Comparison of ENCODE assay signal across 23 cellular contexts in the genomic region with DNA sequence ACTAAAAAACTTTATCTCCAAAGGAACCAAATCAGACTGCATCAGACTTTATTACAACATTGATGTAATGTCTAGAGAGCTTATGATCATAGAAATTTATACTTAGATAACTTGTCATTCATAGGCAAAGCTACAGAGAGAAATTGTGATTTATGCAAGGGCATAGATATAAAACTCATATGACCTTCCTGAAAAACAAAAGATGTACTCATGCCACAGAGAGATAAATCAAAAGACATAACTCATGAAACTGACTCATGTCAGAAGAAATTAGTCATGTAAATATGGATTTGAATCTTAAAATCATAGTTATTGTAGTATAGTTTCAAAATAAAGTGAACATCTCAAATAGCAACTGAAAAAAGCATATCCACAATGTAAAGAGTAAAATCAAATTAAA.
DNase-seq lines count a peak whose midpoint lies in the region; ATAC-seq and TF ChIP-seq lines count a peak whose summit lies in the region.
"Had no signal": no experiment of that assay in that cellular context is flagged by ENCODE, and none has a peak within 500 bp of the region (broad histone marks: within the 10 kb centered on the region; RNA-seq: fewer than 3 reads in every experiment).

No MANE protein-coding gene starts in this region.

- no peak for TF ChIP-seq CTCF in fibroblast of mammary gland (conservative IDR thresholded peaks at IDR 0.05; ENCODE audit: control insufficient read depth, insufficient read depth, low read depth, low read length)

- POLR2A ChIA-PET in activated CD4-positive, alpha-beta T cell treated with anti-CD3 and anti-CD28 coated beads for 36 hours (lab: Charles Lee): no interaction called here

- H3K4me1 Mint-ChIP-seq in activated CD4-positive, alpha-beta T cell treated with anti-CD3 and anti-CD28 coated beads for 36 hours: no peaks in the 10 kb centered on the region
- H3K4me1 Mint-ChIP-seq: CD14-positive monocyte; CD8-positive, alpha-beta memory T cell had no signal

- CTCF ChIA-PET in activated CD4-positive, alpha-beta T cell treated with anti-CD3 and anti-CD28 coated beads for 36 hours (lab: Charles Lee): interaction anchor here (1.9 kb wide), 1 partner anchor 252 kb away, joined by 5 read pairs; no protein-coding TSS in a partner anchor

- H3K9me3 Mint-ChIP-seq in activated CD4-positive, alpha-beta T cell treated with anti-CD3 and anti-CD28 coated beads for 36 hours (ENCODE audit: low read depth): peaks cover 2% of the 10 kb centered on the region

- H3K27ac Mint-ChIP-seq in activated CD4-positive, alpha-beta T cell treated with anti-CD3 and anti-CD28 coated beads for 36 hours: no peak overlapping the region
- H3K27ac Mint-ChIP-seq: CD14-positive monocyte; CD8-positive, alpha-beta memory T cell had no signal

- no peak overlapping the region for H3K4me3 ChIP-seq in fibroblast of mammary gland (ENCODE audit: control insufficient read depth, low read depth, low read length)
- H3K4me3 ChIP-seq: SK-N-MC had no signal

- H3K27me3 Mint-ChIP-seq in activated CD4-positive, alpha-beta T cell treated with anti-CD3 and anti-CD28 coated beads for 36 hours: peaks cover 30% of the 10 kb centered on the region

- DNase-seq in activated CD4-positive, alpha-beta T cell treated with anti-CD3 and anti-CD28 coated beads for 36 hours: no peak
- DNase-seq in activated CD4-positive, alpha-beta T cell treated with anti-CD3 and anti-CD28 coated beads, Interleukin-2, amount 50 U/mL, for 4 hours: no peak
- peak; percentile 51 for DNase-seq in SK-MEL-5 (ENCODE audit: low read depth, low spot score)
- peak; percentile 15 for DNase-seq in fibroblast of mammary gland (ENCODE audit: low read depth)
- DNase-seq in DMS53 (lab: John Stamatoyannopoulos, UW): no peak
- DNase-seq in DMS153 treated with DMSO at 0.1 percent for 48 hours (lab: John Stamatoyannopoulos, UW; ENCODE audit: unreplicated experiment): no peak
- DNase-seq in HPDE6-E6E7 (ENCODE audit: extremely low spot score): no peak
- DNase-seq: ACHN; BE2C; Calu3; CD8-positive, alpha-beta memory T cell; MM.1S; NCI-H1048; NCI-H1417; NCI-H1694; NCI-H2081; NCI-H2227 treated with DMSO at 0.1 percent for 48 hours; NCI-H526 treated with DMSO at 0.1 percent for 48 hours; SHP77 treated with DMSO at 0.1 percent for 48 hours had no signal

- intact Hi-C loops in activated CD4-positive, alpha-beta T cell treated with anti-CD3 and anti-CD28 coated beads for 36 hours (cut with DNase I, micrococcal nuclease): no loop called here

- in situ Hi-C loops in SK-MEL-5 (cut with HindIII; ENCODE audit: low pct_unique_long_range_greater_than_20kb, low sequenced_read_pairs): no loop called here

- ATAC-seq in activated CD4-positive, alpha-beta T cell treated with anti-CD3 and anti-CD28 coated beads for 36 hours: peak; percentile 36
- no peak for ATAC-seq in GM21717 (IDR thresholded peaks at IDR 0.05; ENCODE audit: unreplicated experiment)
- ATAC-seq: HCT116 had no signal

- no peak overlapping the region for H3K4me3 Mint-ChIP-seq in activated CD4-positive, alpha-beta T cell treated with anti-CD3 and anti-CD28 coated beads for 36 hours
- H3K4me3 Mint-ChIP-seq: CD8-positive, alpha-beta memory T cell had no signal

- H3K36me3 Mint-ChIP-seq in activated CD4-positive, alpha-beta T cell treated with anti-CD3 and anti-CD28 coated beads for 36 hours (ENCODE audit: low read depth): no peaks in the 10 kb centered on the region
- H3K36me3 Mint-ChIP-seq: CD14-positive monocyte; CD8-positive, alpha-beta memory T cell had no signal

Comparison
In these comparisons a context has a peak if more than half of its experiments do, and no peak if none do; other contexts are left out.
1. DNase-seq: peak in SK-MEL-5 (single experiment) and fibroblast of mammary gland (single experiment); none in activated CD4-positive, alpha-beta T cell treated with anti-CD3 and anti-CD28 coated beads for 36 hours (single experiment), activated CD4-positive, alpha-beta T cell treated with anti-CD3 and anti-CD28 coated beads, Interleukin-2, amount 50 U/mL, for 4 hours (0 of 2), DMS53 (single experiment), DMS153 treated with DMSO at 0.1 percent for 48 hours (single experiment) and HPDE6-E6E7 (single experiment).